ENCODE assay signal across 24 cellular contexts in genomic region chrX:54961750-54962149, GRCh38. TPM values are rescaled to one million over a fixed set of nuclear protein-coding genes. Genes with fewer than 3 reads are reported as not detected.
DNase-seq lines count a peak whose midpoint lies in the region; TF ChIP-seq lines count a peak whose summit lies in the region.
"Had no signal": no experiment of that assay in that cellular context is flagged by ENCODE, and none has a peak within 500 bp of the region (broad histone marks: within the 10 kb centered on the region; RNA-seq: fewer than 3 reads in every experiment).

No MANE protein-coding gene starts in this region.

- peaks cover 43% of the 10 kb centered on the region for H3K27me3 Mint-ChIP-seq in MCF 10A (ENCODE audit: insufficient read depth, unreplicated experiment)

- no peak overlapping the region for H3K4me3 ChIP-seq in breast epithelium
- H3K4me3 ChIP-seq in epithelial cell of esophagus (ENCODE audit: low read length): no peak overlapping the region
- H3K4me3 ChIP-seq in MG63: no peak overlapping the region
- H3K4me3 ChIP-seq: BLaER1, GM12878 had no signal

- H3K27ac ChIP-seq in breast epithelium: no peak overlapping the region
- H3K27ac ChIP-seq: BLaER1 had no signal

- intact Hi-C loops in MCF 10A (cut with micrococcal nuclease) (no loop called here), breast epithelium (cut with DNase I; ENCODE audit: low total_unique reads) (no loop called here)

- no peaks in the 10 kb centered on the region for H3K9me3 ChIP-seq in breast epithelium
- H3K9me3 ChIP-seq in MG63: no peaks in the 10 kb centered on the region
- H3K9me3 ChIP-seq: BE2C, BLaER1 had no signal

- no peaks in the 10 kb centered on the region for H3K36me3 Mint-ChIP-seq in MCF 10A (ENCODE audit: insufficient read depth, unreplicated experiment)
- H3K36me3 Mint-ChIP-seq: CD14-positive monocyte; CD4-positive, alpha-beta memory T cell; CD4-positive, CD25-positive, alpha-beta regulatory T cell; CD8-positive, alpha-beta memory T cell had no signal

- POLR2A ChIA-PET in MCF 10A (lab: Yijun Ruan, JAX): no interaction called here

- H3K27ac Mint-ChIP-seq in MCF 10A (ENCODE audit: low read depth, unreplicated experiment): no peak overlapping the region
- H3K27ac Mint-ChIP-seq: CD4-positive, alpha-beta memory T cell; CD4-positive, CD25-positive, alpha-beta regulatory T cell; CD8-positive, alpha-beta memory T cell had no signal

- H3K36me3 ChIP-seq in breast epithelium (no peaks in the 10 kb centered on the region), MG63 (no peaks in the 10 kb centered on the region)
- H3K36me3 ChIP-seq: BE2C, BLaER1 had no signal

- H3K9me3 Mint-ChIP-seq in MCF 10A (ENCODE audit: unreplicated experiment): no peaks in the 10 kb centered on the region
- H3K9me3 Mint-ChIP-seq: CD4-positive, alpha-beta memory T cell; CD8-positive, alpha-beta memory T cell had no signal

- peaks cover 0 to 29% of the 10 kb centered on the region in 2 donors for H3K27me3 ChIP-seq in breast epithelium
- no peaks in the 10 kb centered on the region for H3K27me3 ChIP-seq in MG63
- H3K27me3 ChIP-seq: BE2C had no signal

- H3K4me3 Mint-ChIP-seq in MCF 10A (ENCODE audit: unreplicated experiment): no peak overlapping the region
- H3K4me3 Mint-ChIP-seq: CD14-positive monocyte; CD4-positive, alpha-beta memory T cell; CD4-positive, CD25-positive, alpha-beta regulatory T cell; CD8-positive, alpha-beta memory T cell had no signal

- H3K4me1 Mint-ChIP-seq in MCF 10A (ENCODE audit: insufficient read depth, unreplicated experiment): no peaks in the 10 kb centered on the region
- H3K4me1 Mint-ChIP-seq: CD14-positive monocyte had no signal

- BruUV-seq in MCF 10A (replicated peaks; lab: Mats Ljungman, UMichigan): no TSS peak

- TF ChIP-seq POLR2A in breast epithelium (IDR thresholded peaks at IDR 0.05): no peak

- TF ChIP-seq CTCF in MCF 10A (IDR thresholded peaks at IDR 0.05; ENCODE audit: unreplicated experiment) (no peak), breast epithelium (IDR thresholded peaks at IDR 0.05) (no peak), epithelial cell of esophagus (IDR thresholded peaks at IDR 0.05; ENCODE audit: insufficient read depth, low read depth, low read length, missing control alignments) (no peak)

- DNase-seq in MCF 10A (ENCODE audit: unreplicated experiment) (peak; percentile 12), breast epithelium (ENCODE audit: low spot score in 2 of 2) (no peak), epithelial cell of esophagus (ENCODE audit: low read depth) (peak; percentile 7), MG63 (no peak), hypothalamus (lab: John Stamatoyannopoulos, UW) (no peak)
- DNase-seq: 8988T; ACHN; BE2C; C1 segment of cervical spinal cord; CD4-positive, alpha-beta memory T cell; CD4-positive, CD25-positive, alpha-beta regulatory T cell; CD8-positive, alpha-beta memory T cell; COR-L47; DMS 273 treated with DMSO at 0.1 percent for 48 hours; DMS153; DMS79; DND-41; EL; GDM1 had no signal

- CTCF ChIA-PET in MCF 10A (lab: Yijun Ruan, JAX): no interaction called here

- H3K4me1 ChIP-seq in breast epithelium: no peaks in the 10 kb centered on the region
- H3K4me1 ChIP-seq: BE2C, BLaER1 had no signal

RNA-seq across cellular contexts. Expression of gene PFKFB1, which starts 32.2 kb away (rescaled TPM):
- 0.27 and 0.37 TPM in 2 replicates for total RNA-seq in MCF 10A (2022)
- total RNA-seq in breast epithelium: 10 to 100 TPM in 1 of 3 donors, 1 to 10 TPM in 2; 2.6 to 18.7 (median 3.1) TPM
- total RNA-seq in MG63 (2014; rRNA removed; shearing (Covaris generic); ENCODE audit: low replicate concordance): not detected in 2 replicates
- total RNA-seq: A673, Daoy had no signal

RNA-seq across cellular contexts. Expression of gene APEX2, which starts 38.4 kb away (rescaled TPM):
- total RNA-seq in MCF 10A (2022): 11.8 and 14.0 TPM in 2 replicates
- 10 to 100 TPM in 2 of 3 donors, 1 to 10 TPM in 1; 6.7 to 13.2 (median 10.8) TPM for total RNA-seq in breast epithelium
- 3.1 and 6.4 TPM in 2 replicates for total RNA-seq in MG63 (2014; rRNA removed; shearing (Covaris generic); ENCODE audit: low replicate concordance)

RNA-seq across cellular contexts. Expression of gene TRO, which starts 41.1 kb away (rescaled TPM):
- total RNA-seq in MCF 10A (2022) (not detected in 2 replicates), breast epithelium (10 to 100 TPM in 2 of 3 donors, 1 to 10 TPM in 1; 5.0 to 22.0 (median 14.8) TPM)
- total RNA-seq in MG63 (2014; rRNA removed; shearing (Covaris generic); ENCODE audit: low replicate concordance): 2.8 and 3.7 TPM in 2 replicates
- total RNA-seq: GM12878 had no signal

Comparison
In these comparisons a context has a peak if more than half of its experiments do, and no peak if none do; other contexts are left out.
1. DNase-seq: peak in MCF 10A (single experiment) and epithelial cell of esophagus (single experiment); none in breast epithelium (0 of 2), MG63 (single experiment) and hypothalamus (0 of 51).